Comparison of ENCODE assay signal across 27 cellular contexts in genomic region chr16:81902025-81902424, GRCh38.
DNase-seq lines count a peak whose midpoint lies in the region; ATAC-seq, FAIRE-seq and TF ChIP-seq lines count a peak whose summit lies in the region.
"Had no signal": no experiment of that assay in that cellular context is flagged by ENCODE, and none has a peak within 500 bp of the region (broad histone marks: within the 10 kb centered on the region; RNA-seq: fewer than 3 reads in every experiment).

No MANE protein-coding gene starts in this region.

- H3K14ac ChIP-seq in neuronal stem cell (ENCODE audit: low read length), result no peak overlapping the region

- H2BK120ac ChIP-seq in neuronal stem cell (ENCODE audit: low read depth, low read length), result no peak overlapping the region

- H3K27ac ChIP-seq in right lobe of liver (no peak overlapping the region), skeletal muscle tissue (ENCODE audit: low read depth, low read length) (peak overlapping the region; percentile 23), kidney (ENCODE audit: low read depth in 2 of 2, low read length in 2 of 2) (peak overlapping the region in 1 of 2 donors; percentile 45), adrenal gland (peak overlapping the region in 1 of 5 donors; percentile 56), neuronal stem cell (replicated peaks; ENCODE audit: low read length) (no peak overlapping the region)
- H3K27ac ChIP-seq: BLaER1, coronary artery, WERI-Rb-1 had no signal

- DNase-seq in M059J (ENCODE audit: low read depth) (peak; percentile 66), dermis microvascular lymphatic vessel endothelial cell (ENCODE audit: low read depth in 2 of 2) (peak; percentile 95 to 98), right lobe of liver (no peak), kidney (no peak), adrenal gland (no peak), neuronal stem cell (ENCODE audit: low spot score) (no peak), NCI-H1694 treated with DMSO at 0.1 percent for 48 hours (lab: John Stamatoyannopoulos, UW) (no peak)
- DNase-seq: activated CD4-positive, alpha-beta T cell treated with anti-CD3 and anti-CD28 coated beads, Interleukin-2, amount 10 ng/mL, durations not matched to agents 24 days and 14 days; activated CD8-positive, alpha-beta memory T cell treated with anti-CD3 and anti-CD28 coated beads, Interleukin-2, amount 10 ng/mL, durations not matched to agents 7 days and 5 days; activated naive CD4-positive, alpha-beta T cell treated with anti-CD3 and anti-CD28 coated beads, Interleukin-2, amount 50 U/mL, for 16 hours; amygdala; COR-L47; DMS79 treated with DMSO at 0.1 percent for 48 hours; endodermal cell; MG63; NCI-H2227 treated with DMSO at 0.1 percent for 48 hours; NCI-H526 treated with DMSO at 0.1 percent for 48 hours; SIG-M5; stimulated activated CD4-positive, alpha-beta T cell treated with anti-CD3 and anti-CD28 coated beads, Interleukin-2, amount 100 ng/mL, for 24 hours; WERI-Rb-1 had no signal

- H4K91ac ChIP-seq in neuronal stem cell (ENCODE audit: low read depth, low read length, poor library complexity), result no peak overlapping the region

- no peak overlapping the region for H3K4me3 ChIP-seq in right lobe of liver
- H3K4me3 ChIP-seq in skeletal muscle tissue (ENCODE audit: low read length in 3 of 3), result no peak overlapping the region
- no peak overlapping the region for H3K4me3 ChIP-seq in kidney (ENCODE audit: low read length in 2 of 2)
- H3K4me3 ChIP-seq in adrenal gland, result no peak overlapping the region
- no peak overlapping the region for H3K4me3 ChIP-seq in neuronal stem cell (ENCODE audit: low read length in 2 of 2)
- H3K4me3 ChIP-seq: BLaER1, coronary artery, K562, MG63, Peyer's patch, smooth muscle cell had no signal

- FAIRE-seq in kidney (lab: Jason Lieb, UNC), result no peak
- FAIRE-seq: K562 had no signal

- H4K8ac ChIP-seq in neuronal stem cell (ENCODE audit: low read depth, low read length), result no peak overlapping the region

- peak in 3 of 4 donors; percentile 58 to 77 (median 71) for ATAC-seq in right lobe of liver
- ATAC-seq: activated CD8-positive, alpha-beta memory T cell treated with anti-CD3 and anti-CD28 coated beads, Interleukin-2, amount 10 ng/mL, durations not matched to agents 7 days and 5 days; K562; left ventricle myocardium superior had no signal

- no peak overlapping the region for H2AFZ ChIP-seq in neuronal stem cell (ENCODE audit: low read length)

- TF ChIP-seq CTCF in right lobe of liver (IDR thresholded peaks at IDR 0.05) (no peak), kidney (IDR thresholded peaks at IDR 0.05; ENCODE audit: borderline replicate concordance, extremely low read depth, insufficient read depth) (no peak), adrenal gland (IDR thresholded peaks at IDR 0.05) (no peak)

- no peak overlapping the region for H3K18ac ChIP-seq in neuronal stem cell (ENCODE audit: low read length)

- no peak overlapping the region for H2AK5ac ChIP-seq in neuronal stem cell (ENCODE audit: low read depth, low read length)

- H3K9me3 ChIP-seq in right lobe of liver, result no peaks in the 10 kb centered on the region
- H3K9me3 ChIP-seq in skeletal muscle tissue (ENCODE audit: control insufficient read depth in 3 of 3, low read length in 3 of 3), result no peaks in the 10 kb centered on the region
- H3K9me3 ChIP-seq in kidney (ENCODE audit: control insufficient read depth in 1 of 2, low read length in 2 of 2), result no peaks in the 10 kb centered on the region
- H3K9me3 ChIP-seq in adrenal gland (replicated peaks in 1 of 3), result no peaks in the 10 kb centered on the region
- H3K9me3 ChIP-seq in neuronal stem cell (replicated peaks in 1 of 2; ENCODE audit: control insufficient read depth in 2 of 2, insufficient read depth in 1 of 2, low read depth in 1 of 2, low read length in 2 of 2), result peaks cover 0 to 2% of the 10 kb centered on the region in 2 donors
- H3K9me3 ChIP-seq: MG63, Peyer's patch had no signal

- no peak overlapping the region for H3K4me2 ChIP-seq in neuronal stem cell (ENCODE audit: insufficient read depth, low read length, poor library complexity, severe bottlenecking)
- H3K4me2 ChIP-seq: BLaER1, smooth muscle cell had no signal

- no peak overlapping the region for H3K4ac ChIP-seq in neuronal stem cell (ENCODE audit: low read length)

- intact Hi-C loops in right lobe of liver (cut with DNase I) (no loop called here), kidney (cut with DNase I) (no loop called here), adrenal gland (cut with DNase I) (no loop called here)

- H3K36me3 ChIP-seq in right lobe of liver, result peaks cover 0 to 12% (median 0%) of the 10 kb centered on the region in 4 donors
- no peaks in the 10 kb centered on the region for H3K36me3 ChIP-seq in skeletal muscle tissue (ENCODE audit: control insufficient read depth in 3 of 3, insufficient read depth in 3 of 3, low read length in 3 of 3)
- peaks cover 16 to 26% of the 10 kb centered on the region in 2 donors for H3K36me3 ChIP-seq in kidney (ENCODE audit: control insufficient read depth in 1 of 2, insufficient read depth in 2 of 2, low read length in 2 of 2)
- no peaks in the 10 kb centered on the region for H3K36me3 ChIP-seq in adrenal gland (replicated peaks in 1 of 2)
- no peaks in the 10 kb centered on the region for H3K36me3 ChIP-seq in neuronal stem cell (replicated peaks in 1 of 2; ENCODE audit: control insufficient read depth in 2 of 2, insufficient read depth in 2 of 2, low read length in 2 of 2)
- H3K36me3 ChIP-seq: MG63, WERI-Rb-1 had no signal

- no peaks in the 10 kb centered on the region for H3K4me1 ChIP-seq in right lobe of liver
- peaks cover 2 to 4% (median 2%) of the 10 kb centered on the region in 3 donors for H3K4me1 ChIP-seq in skeletal muscle tissue (ENCODE audit: control insufficient read depth in 3 of 3, insufficient read depth in 3 of 3, low read length in 3 of 3)
- peaks cover 0 to 2% of the 10 kb centered on the region in 2 donors for H3K4me1 ChIP-seq in kidney (ENCODE audit: control insufficient read depth in 1 of 2, insufficient read depth in 1 of 2, low read depth in 1 of 2, low read length in 2 of 2)
- H3K4me1 ChIP-seq in adrenal gland (replicated peaks in 1 of 2), result no peaks in the 10 kb centered on the region
- H3K4me1 ChIP-seq in neuronal stem cell (ENCODE audit: control insufficient read depth in 2 of 2, insufficient read depth in 1 of 2, low read depth in 1 of 2, low read length in 2 of 2), result no peaks in the 10 kb centered on the region
- H3K4me1 ChIP-seq: BLaER1, Peyer's patch had no signal

- no peak overlapping the region for H3K9ac ChIP-seq in skeletal muscle tissue (ENCODE audit: low read depth in 1 of 3, low read length in 3 of 3)
- H3K9ac ChIP-seq in kidney (ENCODE audit: low read length in 2 of 2), result no peak overlapping the region
- no peak overlapping the region for H3K9ac ChIP-seq in neuronal stem cell (ENCODE audit: low read depth, low read length, poor library complexity)
- H3K9ac ChIP-seq: BLaER1 had no signal

- WGBS in right lobe of liver (ENCODE audit: insufficient coverage, low coverage, low lambda C conversion rate, missing lambda C conversion rate), result 54% methylated on average over 6 of the region's 9 CpGs
- WGBS in adrenal gland, 4 donors, result 48 to 71% (median 62%) methylated on average over 9 of the region's 9 CpGs
- no CpG with 5 or more reads among the region's 9 CpGs for WGBS in neuronal stem cell (ENCODE audit: extremely low coverage in 2 of 2, insufficient read length in 2 of 2, insufficient replicate concordance in 1 of 2), 2 donors

- no peak overlapping the region for H3K23ac ChIP-seq in neuronal stem cell (ENCODE audit: low read depth, low read length, poor library complexity)

- H3K27me3 ChIP-seq in right lobe of liver (no peaks in the 10 kb centered on the region), skeletal muscle tissue (ENCODE audit: control insufficient read depth in 3 of 3, insufficient read depth in 3 of 3, low read length in 3 of 3) (no peaks in the 10 kb centered on the region), adrenal gland (no peaks in the 10 kb centered on the region), neuronal stem cell (ENCODE audit: control insufficient read depth in 3 of 3, insufficient read depth in 3 of 3, low read depth in 1 of 3, low read length in 3 of 3) (no peaks in the 10 kb centered on the region)
- H3K27me3 ChIP-seq: BLaER1, MG63, Peyer's patch had no signal

- no peak overlapping the region for H2BK12ac ChIP-seq in neuronal stem cell (ENCODE audit: low read length)

- no peaks in the 10 kb centered on the region for H3K79me1 ChIP-seq in neuronal stem cell (ENCODE audit: low read depth, low read length)

- TF ChIP-seq POLR2A in right lobe of liver (IDR thresholded peaks at IDR 0.05), result no peak
- no peak for TF ChIP-seq POLR2A in adrenal gland (IDR thresholded peaks at IDR 0.05)

- no peak overlapping the region for H2BK15ac ChIP-seq in neuronal stem cell (ENCODE audit: low read length)

- H2BK5ac ChIP-seq in neuronal stem cell (ENCODE audit: low read length), result no peak overlapping the region

Comparison
In these comparisons a context has a peak if more than half of its experiments do, and no peak if none do; other contexts are left out.
1. DNase-seq: peak in M059J (single experiment) and dermis microvascular lymphatic vessel endothelial cell (2 of 2); none in right lobe of liver (0 of 3), kidney (single experiment), adrenal gland (0 of 7), neuronal stem cell (single experiment) and NCI-H1694 treated with DMSO at 0.1 percent for 48 hours (single experiment).